ENCODE assay signal across 8 cellular contexts in the genomic region with DNA sequence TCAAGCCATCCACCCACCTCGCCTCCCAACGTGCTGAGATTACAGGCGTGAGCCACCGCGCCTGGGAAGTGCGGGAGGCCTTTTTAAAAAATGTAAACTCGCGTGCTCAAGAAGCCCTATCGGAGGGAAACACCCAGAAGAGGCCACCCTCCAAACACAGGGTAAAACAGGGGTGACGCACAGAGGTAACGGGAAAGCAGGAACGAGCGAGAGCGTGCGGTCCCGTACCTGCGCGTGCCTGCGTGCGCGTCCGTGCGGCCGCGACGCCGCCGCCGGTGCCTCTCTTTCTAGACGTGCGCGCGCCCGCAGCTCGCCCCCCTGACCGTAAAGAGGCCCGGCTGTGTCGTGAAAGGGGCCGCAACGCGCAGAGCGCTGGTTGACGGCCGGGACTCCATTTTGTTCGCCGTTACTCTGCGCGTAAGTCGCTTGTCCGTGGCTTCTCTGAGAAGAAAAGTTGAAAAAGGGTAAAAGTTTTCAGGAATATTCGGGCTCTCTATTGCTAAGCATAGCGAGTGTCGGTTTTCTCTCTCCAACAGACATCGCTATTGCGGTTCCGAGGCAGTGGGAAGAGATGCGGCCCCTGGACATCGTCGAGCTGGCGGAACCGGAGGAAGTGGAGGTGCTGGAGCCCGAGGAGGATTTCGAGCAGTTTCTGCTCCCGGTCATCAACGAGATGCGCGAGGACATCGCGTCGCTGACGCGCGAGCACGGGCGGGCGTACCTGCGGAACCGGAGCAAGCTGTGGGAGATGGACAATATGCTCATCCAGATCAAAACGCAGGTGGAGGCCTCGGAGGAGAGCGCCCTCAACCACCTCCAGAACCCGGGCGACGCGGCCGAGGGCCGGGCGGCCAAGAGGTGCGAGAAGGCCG. TPM values are rescaled to one million over a fixed set of nuclear protein-coding genes. Genes with fewer than 3 reads are reported as not detected.
DNase-seq lines count a peak whose midpoint lies in the region; ATAC-seq and TF ChIP-seq lines count a peak whose summit lies in the region.

A gene (plus strand): TSS at position 394 of the 872 bp plus-strand sequence. CDS start 178 bp downstream, at position 572.

- peaks cover 6% of the 10 kb centered on the region for H3K4me1 ChIP-seq in colonic mucosa

- DNase-seq in BJ (ENCODE audit: low read depth), result peak; percentile 62
- peak; percentile 87 to 98 for DNase-seq in NCI-H526 (lab: John Stamatoyannopoulos, UW)
- peak; percentile 95 for DNase-seq in activated CD4-positive, alpha-beta T cell treated with anti-CD3 and anti-CD28 coated beads for 48 hours
- DNase-seq in colonic mucosa, result peak; percentile 97
- DNase-seq in left colon, result peak; percentile 93 to 96
- peak; percentile 88 to 89 for DNase-seq in stimulated activated CD4-positive, alpha-beta T cell treated with anti-CD3 and anti-CD28 coated beads, Interleukin-1b, Interleukin-23, amount 100 ng/mL, for 4 hours (ENCODE audit: low read depth in 2 of 2)

- no peaks in the 10 kb centered on the region for H3K9me3 ChIP-seq in colonic mucosa

- peak; percentile 91 for ATAC-seq in GM19324 (IDR thresholded peaks at IDR 0.05; ENCODE audit: low FRiP score, unreplicated experiment)
- peak; percentile 84 for ATAC-seq in HG03469 (IDR thresholded peaks at IDR 0.05; ENCODE audit: unreplicated experiment)
- peak; percentile 94 for ATAC-seq in left colon

- H3K36me3 ChIP-seq in BJ (ENCODE audit: control insufficient read depth, insufficient read depth, low read length) (0 out of 2 replicates have a peak, but pooled peaks cover 4% of the 10 kb centered on the region), colonic mucosa (peaks cover 6% of the 10 kb centered on the region)

- H3K4me3 ChIP-seq in BJ (ENCODE audit: low read depth, low read length) (peak within 1 kb of the TSS; percentile 91), colonic mucosa (peak within 1 kb of the TSS; percentile 64)

- POLR2A ChIA-PET in BJ (lab: Charles Lee), result no interaction called here

- intact Hi-C loops in colonic mucosa (cut with DNase I), result no loop called here
- intact Hi-C loops in left colon (cut with DNase I, micrococcal nuclease), result no loop called here

- CTCF ChIA-PET in BJ (lab: Yijun Ruan, JAX), result interaction anchor here (0.6 to 1.2 kb wide), 3 partner anchors 23 to 402 kb away, joined by 3 read pairs; a partner anchor contains a TSS

- peak within 1 kb of the TSS; percentile 90 for H3K27ac ChIP-seq in colonic mucosa

- no peaks in the 10 kb centered on the region for H3K27me3 ChIP-seq in BJ (ENCODE audit: control insufficient read depth, insufficient read depth, low read length)
- H3K27me3 ChIP-seq in colonic mucosa, result no peaks in the 10 kb centered on the region

- no peak for TF ChIP-seq CTCF in BJ (IDR thresholded peaks at IDR 0.05; ENCODE audit: insufficient read depth, low read depth, low read length)
- TF ChIP-seq CTCF in colonic mucosa (IDR thresholded peaks at IDR 0.05), result no peak

- H3K9ac ChIP-seq in colonic mucosa (ENCODE audit: low read depth in 2 of 2, low read length in 2 of 2), result peak within 1 kb of the TSS; percentile 97 to 98

RNA-seq across cellular contexts. Expression of the gene that starts here (rescaled TPM):
- polyA plus RNA-seq in BJ (2011; rRNA removed), result 210 and 225 TPM in 2 replicates
- polyA minus RNA-seq in BJ (2011; rRNA and poly(A)+ RNA removed), result 16.2 and 21.2 TPM in 2 replicates
- total RNA-seq in colonic mucosa, result 100 to 1,000 TPM; 214 to 274 TPM
- total RNA-seq in left colon, result 100 to 1,000 TPM; 168 to 169 TPM

Comparison
In these comparisons a context has a peak if more than half of its experiments do, and no peak if none do; other contexts are left out.
1. Peak in every context shown above with its lines: DNase-seq, ATAC-seq, H3K4me3 ChIP-seq and H3K27ac ChIP-seq.